ENCODE assay signal across 8 cellular contexts in genomic region chr2:112259509-112260294, GRCh38. TPM values are rescaled to one million over a fixed set of nuclear protein-coding genes. Genes with fewer than 3 reads are reported as not detected.
DNase-seq lines count a peak whose midpoint lies in the region; ATAC-seq and TF ChIP-seq lines count a peak whose summit lies in the region.

No MANE protein-coding gene starts in this region.

- CTCF ChIA-PET in CD4-positive, alpha-beta T cell (lab: Charles Lee), result interaction anchor here (0.8 to 3.4 kb wide), 15 partner anchors 12 to 172 kb away, joined by 3 to 16 read pairs (median 4); partner anchors contain the start of gene ZC3H6

- H3K4me3 ChIP-seq in right cardiac atrium (ENCODE audit: low read length) (peak overlapping the region; percentile 16), sigmoid colon (no peak overlapping the region)

- H3K4me3 Mint-ChIP-seq in CD4-positive, alpha-beta T cell, result peak overlapping the region; percentile 5

- H3K27me3 Mint-ChIP-seq in CD4-positive, alpha-beta T cell, result no peaks in the 10 kb centered on the region

- peak; percentile 75 to 85 (median 78) for DNase-seq in CD4-positive, alpha-beta T cell
- DNase-seq in NCI-H1092 (lab: John Stamatoyannopoulos, UW) (peak; percentile 59), T-helper 2 cell (peak; percentile 51 to 85 (median 71)), amniotic stem cell (lab: John Stamatoyannopoulos, UW) (peak; percentile 64), right cardiac atrium (peak; percentile 83 to 93 (median 90)), sigmoid colon (peak; percentile 91), middle frontal gyrus (ENCODE audit: extremely low spot score, low spot score) (no peak)

- H3K9me3 Mint-ChIP-seq in CD4-positive, alpha-beta T cell, result no peaks in the 10 kb centered on the region

- peaks cover 4% of the 10 kb centered on the region for H3K27me3 ChIP-seq in CD4-positive, alpha-beta T cell (ENCODE audit: control insufficient read depth, insufficient read depth, low read length)
- no peaks in the 10 kb centered on the region for H3K27me3 ChIP-seq in right cardiac atrium (ENCODE audit: control insufficient read depth, insufficient read depth)
- H3K27me3 ChIP-seq in sigmoid colon, result no peaks in the 10 kb centered on the region

- 19% methylated on average over 15 of the region's 15 CpGs for WGBS in right cardiac atrium
- 21 to 24% methylated on average over 15 of the region's 15 CpGs for WGBS in sigmoid colon, 2 donors

- H3K36me3 ChIP-seq in sigmoid colon, result no peaks in the 10 kb centered on the region

- intact Hi-C loops in CD4-positive, alpha-beta T cell (cut with DNase I, micrococcal nuclease), result loop anchor here (1.0 to 5.0 kb wide), 8 partner anchors 17 to 323 kb away; partner anchors contain the start of genes TMEM87B (in 1 of the 2) and TTL (in 1 of the 2)
- intact Hi-C loops in right cardiac atrium (cut with DNase I), result loop anchor here in 1 of 4 donors (10.0 kb wide), 1 partner anchor 135 kb away; no protein-coding TSS in a partner anchor
- intact Hi-C loops in sigmoid colon (cut with DNase I), result loop anchor here (5.0 to 10.0 kb wide), 3 partner anchors 323 to 388 kb away; partner anchors contain the start of genes CHCHD5, MERTK and SLC20A1

- peaks cover 7% of the 10 kb centered on the region for H3K4me1 Mint-ChIP-seq in CD4-positive, alpha-beta T cell (ENCODE audit: low read depth)

- TF ChIP-seq EP300 in sigmoid colon (IDR thresholded peaks at IDR 0.05), result no peak

- POLR2A ChIA-PET in CD4-positive, alpha-beta T cell (lab: Charles Lee), result interaction anchor here (0.6 to 2.9 kb wide), 7 partner anchors 15 to 223 kb away, joined by 3 to 19 read pairs (median 5); partner anchors contain the start of gene RGPD8

- no peaks in the 10 kb centered on the region for H3K9me3 ChIP-seq in CD4-positive, alpha-beta T cell (ENCODE audit: control insufficient read depth, low read length)
- no peaks in the 10 kb centered on the region for H3K9me3 ChIP-seq in right cardiac atrium (ENCODE audit: control insufficient read depth, low read length)
- H3K9me3 ChIP-seq in sigmoid colon, result no peaks in the 10 kb centered on the region

- H3K27ac Mint-ChIP-seq in CD4-positive, alpha-beta T cell, result no peak overlapping the region

- no peak overlapping the region for H3K27ac ChIP-seq in CD4-positive, alpha-beta T cell (ENCODE audit: low read depth, low read length)
- H3K27ac ChIP-seq in right cardiac atrium (ENCODE audit: low read length) (no peak overlapping the region), sigmoid colon (no peak overlapping the region)

- TF ChIP-seq POLR2A in sigmoid colon (IDR thresholded peaks at IDR 0.05), result no peak

- no peaks in the 10 kb centered on the region for H3K4me1 ChIP-seq in right cardiac atrium (ENCODE audit: control insufficient read depth, insufficient read depth, low read length)
- H3K4me1 ChIP-seq in sigmoid colon, result peaks cover 0 to 9% (median 6%) of the 10 kb centered on the region in 4 donors

- TF ChIP-seq CTCF in CD4-positive, alpha-beta T cell (IDR thresholded peaks at IDR 0.05), result peak; percentile 97
- TF ChIP-seq CTCF in sigmoid colon (IDR thresholded peaks at IDR 0.05), result peak; percentile 92 to 94 (median 94)

- ATAC-seq in CD4-positive, alpha-beta T cell (ENCODE audit: poor library complexity), result peak; percentile 51
- ATAC-seq in GM21723 (IDR thresholded peaks at IDR 0.05; ENCODE audit: unreplicated experiment) (peak; percentile 42), right cardiac atrium (peak; percentile 59 to 66)

- no peaks in the 10 kb centered on the region for H3K36me3 Mint-ChIP-seq in CD4-positive, alpha-beta T cell (ENCODE audit: low read depth)

RNA-seq across cellular contexts. Expression of gene ZC3H8, which starts 4.9 kb away (rescaled TPM):
- 10 to 100 TPM; 10.2 to 16.2 TPM for total RNA-seq in CD4-positive, alpha-beta T cell
- 10 to 100 TPM in 3 of 4 donors, 1 to 10 TPM in 1; 6.0 to 17.2 (median 12.1) TPM for total RNA-seq in right cardiac atrium
- 6.9 TPM for polyA plus RNA-seq in right cardiac atrium
- total RNA-seq in sigmoid colon, result 10 to 100 TPM in 1 of 4 donors, 1 to 10 TPM in 3; 2.7 to 22.2 (median 7.4) TPM
- polyA plus RNA-seq in sigmoid colon, result 10 to 100 TPM in 1 of 3 donors, 1 to 10 TPM in 2; 4.2 to 10.2 (median 9.8) TPM

RNA-seq across cellular contexts. Expression of gene ZC3H6, which starts 15.7 kb away (rescaled TPM):
- 10 to 100 TPM; 18.0 to 21.4 TPM for total RNA-seq in CD4-positive, alpha-beta T cell
- 10 to 100 TPM; 19.9 to 30.4 (median 23.9) TPM for total RNA-seq in right cardiac atrium
- polyA plus RNA-seq in right cardiac atrium, result 4.2 TPM
- 10 to 100 TPM; 13.2 to 27.1 (median 16.5) TPM for total RNA-seq in sigmoid colon
- polyA plus RNA-seq in sigmoid colon, result 1 to 10 TPM in 1 of 3 donors, under 1 TPM in 2; 0.60 to 2.0 (median 0.69) TPM
